ENCODE assay signal across 10 cellular contexts in the genomic region with DNA sequence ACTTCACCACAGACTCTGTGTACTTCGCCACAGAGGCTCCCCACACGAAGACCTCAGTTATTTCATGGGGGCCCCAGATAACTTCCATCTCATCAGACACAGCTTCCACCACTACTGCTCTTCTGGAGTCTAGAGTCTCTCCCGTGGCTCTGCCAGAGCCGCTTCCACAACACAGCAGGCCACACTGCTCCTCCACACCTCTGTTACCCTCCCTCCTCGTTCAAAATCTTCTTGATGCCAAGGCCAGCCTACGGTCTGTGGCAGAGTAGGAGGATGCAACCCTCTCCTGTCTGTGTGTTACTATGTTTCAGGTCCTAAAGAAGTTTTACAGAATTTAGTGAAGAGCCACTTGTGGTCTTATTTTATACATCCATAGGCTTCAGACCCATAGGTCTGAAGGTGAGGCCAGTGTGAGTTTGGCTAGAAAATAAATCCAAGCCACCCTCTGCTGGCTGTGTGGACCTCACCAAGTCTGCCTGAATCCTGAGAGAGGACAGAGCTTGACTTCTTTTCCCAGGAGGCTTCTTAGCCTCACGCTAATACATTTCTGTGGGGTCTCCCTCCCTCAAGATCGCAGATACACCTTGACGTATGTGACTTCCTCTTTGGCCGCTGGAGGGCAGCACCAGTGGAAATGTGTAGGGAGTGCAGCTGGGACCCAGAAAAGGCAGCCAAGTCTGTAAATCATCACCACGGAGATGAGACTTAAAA.
DNase-seq lines count a peak whose midpoint lies in the region; ATAC-seq and TF ChIP-seq lines count a peak whose summit lies in the region.
"Had no signal": no experiment of that assay in that cellular context is flagged by ENCODE, and none has a peak within 500 bp of the region (broad histone marks: within the 10 kb centered on the region; RNA-seq: fewer than 3 reads in every experiment).

No MANE protein-coding gene starts in this region.

- no peaks in the 10 kb centered on the region for H4K20me1 ChIP-seq in hepatocyte (ENCODE audit: insufficient read depth, poor library complexity, severe bottlenecking)

- no peak overlapping the region for H2AFZ ChIP-seq in hepatocyte

- H3K27ac ChIP-seq in hepatocyte (no peak overlapping the region), uterus (no peak overlapping the region)
- H3K27ac ChIP-seq: SK-N-MC had no signal

- H3K27me3 ChIP-seq in hepatocyte = no peaks in the 10 kb centered on the region
- H3K27me3 ChIP-seq in uterus = no peaks in the 10 kb centered on the region

- H3K9me3 Mint-ChIP-seq in HFFc6 = no peaks in the 10 kb centered on the region
- H3K9me3 Mint-ChIP-seq in activated CD8-positive, alpha-beta T cell treated with anti-CD3 and anti-CD28 coated beads, Interleukin-2, amount 10 ng/mL, durations not matched to agents 7 days and 5 days (ENCODE audit: insufficient read depth) = no peaks in the 10 kb centered on the region
- H3K9me3 Mint-ChIP-seq in stimulated activated effector memory CD8-positive, alpha-beta T cell treated with anti-CD3 and anti-CD28 coated beads, Interleukin-12 subunit alpha, Interleukin-12 subunit beta, amount 100 ng/mL, for 72 hours = no peaks in the 10 kb centered on the region

- WGBS in hepatocyte (ENCODE audit: low lambda C conversion rate, missing lambda C conversion rate) = 53% methylated on average over 11 of the region's 11 CpGs

- POLR2A ChIA-PET in activated CD8-positive, alpha-beta T cell treated with anti-CD3 and anti-CD28 coated beads, Interleukin-2, amount 10 ng/mL, durations not matched to agents 7 days and 5 days (lab: Charles Lee) = no interaction called here

- H3K36me3 Mint-ChIP-seq in HFFc6 (ENCODE audit: low read depth) = no peaks in the 10 kb centered on the region
- H3K36me3 Mint-ChIP-seq in activated CD8-positive, alpha-beta T cell treated with anti-CD3 and anti-CD28 coated beads, Interleukin-2, amount 10 ng/mL, durations not matched to agents 7 days and 5 days (ENCODE audit: low read depth) = no peaks in the 10 kb centered on the region
- H3K36me3 Mint-ChIP-seq in stimulated activated effector memory CD8-positive, alpha-beta T cell treated with anti-CD3 and anti-CD28 coated beads, Interleukin-12 subunit alpha, Interleukin-12 subunit beta, amount 100 ng/mL, for 72 hours = no peaks in the 10 kb centered on the region
- H3K36me3 Mint-ChIP-seq: natural killer cell treated with Interleukin-12 subunit alpha and Interleukin-12 subunit beta and Interleukin-15 and Interleukin-18, amount 100 ng/mL, for 72 hours had no signal

- DNase-seq in AG09319 (ENCODE audit: extremely low read depth, low read depth) (no peak), HFFc6 (peak; percentile 17), LNCaP clone FGC (ENCODE audit: low read depth) (no peak), hepatocyte (ENCODE audit: low spot score) (peak; percentile 66), uterus (no peak)
- DNase-seq in activated CD8-positive, alpha-beta T cell treated with anti-CD3 and anti-CD28 coated beads, Interleukin-2, amount 10 ng/mL, durations not matched to agents 7 days and 5 days = peak; percentile 54
- peak; percentile 7 to 67 for DNase-seq in stimulated activated effector memory CD8-positive, alpha-beta T cell treated with anti-CD3 and anti-CD28 coated beads, Interleukin-12 subunit alpha, Interleukin-12 subunit beta, amount 100 ng/mL, for 72 hours (ENCODE audit: low spot score in 2 of 2)

- CTCF ChIA-PET in activated CD8-positive, alpha-beta T cell treated with anti-CD3 and anti-CD28 coated beads, Interleukin-2, amount 10 ng/mL, durations not matched to agents 7 days and 5 days (lab: Charles Lee) = interaction anchor here (0.6 to 2.1 kb wide), 5 partner anchors 8 to 596 kb away, joined by 3 to 12 read pairs (median 4); no protein-coding TSS in a partner anchor

- H3K4me3 ChIP-seq in GM12875 (ENCODE audit: low read depth, low read length) (no peak overlapping the region), LNCaP clone FGC (ENCODE audit: low read depth, low read length) (no peak overlapping the region), hepatocyte (no peak overlapping the region), uterus (no peak overlapping the region)
- H3K4me3 ChIP-seq: SK-N-MC had no signal

- H3K36me3 ChIP-seq in hepatocyte (replicated peaks; ENCODE audit: insufficient read depth, low read depth) (no peaks in the 10 kb centered on the region), uterus (no peaks in the 10 kb centered on the region)

- peaks cover 3% of the 10 kb centered on the region for H3K27me3 Mint-ChIP-seq in HFFc6 (ENCODE audit: insufficient read depth)
- H3K27me3 Mint-ChIP-seq in activated CD8-positive, alpha-beta T cell treated with anti-CD3 and anti-CD28 coated beads, Interleukin-2, amount 10 ng/mL, durations not matched to agents 7 days and 5 days (ENCODE audit: low read depth) = no peaks in the 10 kb centered on the region

- no peak overlapping the region for H3K4me3 Mint-ChIP-seq in HFFc6
- H3K4me3 Mint-ChIP-seq in activated CD8-positive, alpha-beta T cell treated with anti-CD3 and anti-CD28 coated beads, Interleukin-2, amount 10 ng/mL, durations not matched to agents 7 days and 5 days = no peak overlapping the region
- H3K4me3 Mint-ChIP-seq in stimulated activated effector memory CD8-positive, alpha-beta T cell treated with anti-CD3 and anti-CD28 coated beads, Interleukin-12 subunit alpha, Interleukin-12 subunit beta, amount 100 ng/mL, for 72 hours = no peak overlapping the region
- H3K4me3 Mint-ChIP-seq: natural killer cell treated with Interleukin-12 subunit alpha and Interleukin-12 subunit beta and Interleukin-15 and Interleukin-18, amount 100 ng/mL, for 72 hours had no signal

- H3K9me3 ChIP-seq in hepatocyte (ENCODE audit: low read depth) (no peaks in the 10 kb centered on the region), uterus (no peaks in the 10 kb centered on the region)

- H3K27ac Mint-ChIP-seq in HFFc6 = no peak overlapping the region
- no peak overlapping the region for H3K27ac Mint-ChIP-seq in activated CD8-positive, alpha-beta T cell treated with anti-CD3 and anti-CD28 coated beads, Interleukin-2, amount 10 ng/mL, durations not matched to agents 7 days and 5 days
- no peak overlapping the region for H3K27ac Mint-ChIP-seq in stimulated activated effector memory CD8-positive, alpha-beta T cell treated with anti-CD3 and anti-CD28 coated beads, Interleukin-12 subunit alpha, Interleukin-12 subunit beta, amount 100 ng/mL, for 72 hours
- H3K27ac Mint-ChIP-seq: natural killer cell treated with Interleukin-12 subunit alpha and Interleukin-12 subunit beta and Interleukin-15 and Interleukin-18, amount 100 ng/mL, for 72 hours had no signal

- no peak overlapping the region for H3K4me2 ChIP-seq in hepatocyte

- H3K4me1 ChIP-seq in hepatocyte (ENCODE audit: insufficient read depth) = no peaks in the 10 kb centered on the region
- H3K4me1 ChIP-seq in uterus = no peaks in the 10 kb centered on the region

- no peaks in the 10 kb centered on the region for H3K9me2 ChIP-seq in hepatocyte (replicated peaks; ENCODE audit: insufficient read depth)

- H3K4me1 Mint-ChIP-seq in HFFc6 (ENCODE audit: low read depth) = no peaks in the 10 kb centered on the region
- no peaks in the 10 kb centered on the region for H3K4me1 Mint-ChIP-seq in activated CD8-positive, alpha-beta T cell treated with anti-CD3 and anti-CD28 coated beads, Interleukin-2, amount 10 ng/mL, durations not matched to agents 7 days and 5 days (ENCODE audit: low read depth)
- peaks cover 6% of the 10 kb centered on the region for H3K4me1 Mint-ChIP-seq in stimulated activated effector memory CD8-positive, alpha-beta T cell treated with anti-CD3 and anti-CD28 coated beads, Interleukin-12 subunit alpha, Interleukin-12 subunit beta, amount 100 ng/mL, for 72 hours

- TF ChIP-seq CTCF in AG09319 (IDR thresholded peaks at IDR 0.05; ENCODE audit: low read depth, low read length) = peak; percentile 43
- TF ChIP-seq CTCF in GM12875 (IDR thresholded peaks at IDR 0.05; ENCODE audit: borderline replicate concordance, insufficient read depth, low read depth, low read length) = peak; percentile 77
- TF ChIP-seq CTCF in HFFc6 (IDR thresholded peaks at IDR 0.05) = peak; percentile 80
- TF ChIP-seq CTCF in LNCaP clone FGC (IDR thresholded peaks at IDR 0.05; ENCODE audit: control insufficient read depth, extremely low read depth, insufficient read depth) = peak; percentile 87
- TF ChIP-seq CTCF in hepatocyte (IDR thresholded peaks at IDR 0.05; ENCODE audit: poor library complexity) = peak; percentile 69
- TF ChIP-seq CTCF in uterus (IDR thresholded peaks at IDR 0.05) = no peak

- ATAC-seq in activated CD8-positive, alpha-beta T cell treated with anti-CD3 and anti-CD28 coated beads, Interleukin-2, amount 10 ng/mL, durations not matched to agents 7 days and 5 days = peak; percentile 55
- peak; percentile 62 for ATAC-seq in stimulated activated effector memory CD8-positive, alpha-beta T cell treated with anti-CD3 and anti-CD28 coated beads, Interleukin-12 subunit alpha, Interleukin-12 subunit beta, amount 100 ng/mL, for 72 hours

- intact Hi-C loops in uterus (cut with DNase I; ENCODE audit: low total_unique reads) = no loop called here

- no peak for TF ChIP-seq POLR2A in uterus (IDR thresholded peaks at IDR 0.05)

- no peaks in the 10 kb centered on the region for H3K79me2 ChIP-seq in hepatocyte

Comparison
In these comparisons a context has a peak if more than half of its experiments do, and no peak if none do; other contexts are left out.
1. DNase-seq: peak in HFFc6 (single experiment), activated CD8-positive, alpha-beta T cell treated with anti-CD3 and anti-CD28 coated beads, Interleukin-2, amount 10 ng/mL, durations not matched to agents 7 days and 5 days (single experiment), hepatocyte (single experiment) and stimulated activated effector memory CD8-positive, alpha-beta T cell treated with anti-CD3 and anti-CD28 coated beads, Interleukin-12 subunit alpha, Interleukin-12 subunit beta, amount 100 ng/mL, for 72 hours (2 of 2); none in AG09319 (single experiment), LNCaP clone FGC (single experiment) and uterus (0 of 2).
2. CTCF ChIP-seq: peak in AG09319 (single experiment), GM12875 (single experiment), HFFc6 (single experiment), LNCaP clone FGC (single experiment) and hepatocyte (single experiment); none in uterus (0 of 4).